Comparison of ENCODE assay signal across 27 cellular contexts in the genomic region with DNA sequence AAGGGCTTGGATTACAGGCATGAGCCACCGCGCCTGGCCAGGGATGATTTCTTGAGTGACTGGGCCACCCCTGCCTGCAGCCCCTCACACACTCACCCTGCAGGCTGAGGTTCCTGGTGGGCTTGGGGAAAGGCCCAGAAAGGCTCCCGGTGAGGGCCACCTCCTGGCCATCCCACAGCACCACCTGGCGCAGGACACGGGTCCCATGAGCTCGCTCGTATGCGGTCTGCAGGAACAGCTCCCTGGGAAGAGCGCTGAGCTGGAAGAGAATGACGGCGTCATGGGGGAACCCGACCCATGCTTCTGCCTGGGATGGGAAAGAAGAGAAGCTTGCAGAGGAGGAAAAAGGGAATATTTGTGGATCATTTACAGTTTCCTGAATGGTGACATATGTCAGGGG.
"Had no signal": no experiment of that assay in that cellular context is flagged by ENCODE, and none has a peak within 500 bp of the region (broad histone marks: within the 10 kb centered on the region; RNA-seq: fewer than 3 reads in every experiment).

No MANE protein-coding gene starts in this region.

- H3K4me3 ChIP-seq: esophagus squamous epithelium, heart right ventricle, left ventricle myocardium inferior, lower lobe of right lung, neural progenitor cell, prostate gland, right atrium auricular region, sigmoid colon, stomach, thyroid gland, vagina had no signal

- ATAC-seq: effector memory CD8-positive, alpha-beta T cell; heart right ventricle; lower lobe of right lung; naive thymus-derived CD8-positive, alpha-beta T cell; stimulated activated effector memory CD8-positive, alpha-beta T cell treated with anti-CD3 and anti-CD28 coated beads, Interleukin-12 subunit alpha, Interleukin-12 subunit beta, amount 100 ng/mL, for 72 hours had no signal

- H3K4me1 ChIP-seq: esophagus squamous epithelium, lower lobe of right lung, neural progenitor cell, prostate gland, right atrium auricular region, sigmoid colon had no signal

- H2AFZ ChIP-seq: neural progenitor cell had no signal

- H3K4me2 ChIP-seq: neural progenitor cell had no signal

- FAIRE-seq: endometrium had no signal

- H3K27me3 ChIP-seq: esophagus squamous epithelium, heart right ventricle, neural progenitor cell, right atrium auricular region, sigmoid colon, stomach, thyroid gland, vagina had no signal

- H3K27ac ChIP-seq: esophagus squamous epithelium, heart right ventricle, left ventricle myocardium inferior, lower lobe of right lung, neural progenitor cell, prostate gland, right atrium auricular region, sigmoid colon, stomach, thyroid gland, vagina had no signal

- H3K9me3 ChIP-seq: esophagus squamous epithelium, heart right ventricle, left ventricle myocardium inferior, lower lobe of right lung, prostate gland, right atrium auricular region, sigmoid colon, stomach, thyroid gland, vagina had no signal

- DNase-seq: cortex of kidney; effector memory CD8-positive, alpha-beta T cell; erythroblast; esophagus squamous epithelium; foreskin melanocyte; glutamatergic neuron; heart right ventricle; hypothalamus; immature natural killer cell; islet precursor cell; left ventricle myocardium inferior; lower lobe of right lung; naive thymus-derived CD8-positive, alpha-beta T cell; nucleus accumbens; sigmoid colon; stimulated activated CD4-positive, alpha-beta T cell treated with anti-CD3 and anti-CD28 coated beads, Interleukin-2, amount 100 ng/mL, for 24 hours; stimulated activated CD4-positive, alpha-beta T cell treated with anti-CD3 and anti-CD28 coated beads, Interleukin-4, amount 100 ng/mL, for 24 hours; stimulated activated naive CD4-positive, alpha-beta T cell treated with Interleukin-2 at 50 U/mL for 16 hours; stomach; thyroid gland; trophoblast cell had no signal

- H3K36me3 ChIP-seq: esophagus squamous epithelium, heart right ventricle, left ventricle myocardium inferior, lower lobe of right lung, neural progenitor cell, prostate gland, right atrium auricular region, sigmoid colon, stomach, thyroid gland, vagina had no signal

- H3K9ac ChIP-seq: neural progenitor cell had no signal
